ENCODE assay signal across 21 cellular contexts in the genomic region with DNA sequence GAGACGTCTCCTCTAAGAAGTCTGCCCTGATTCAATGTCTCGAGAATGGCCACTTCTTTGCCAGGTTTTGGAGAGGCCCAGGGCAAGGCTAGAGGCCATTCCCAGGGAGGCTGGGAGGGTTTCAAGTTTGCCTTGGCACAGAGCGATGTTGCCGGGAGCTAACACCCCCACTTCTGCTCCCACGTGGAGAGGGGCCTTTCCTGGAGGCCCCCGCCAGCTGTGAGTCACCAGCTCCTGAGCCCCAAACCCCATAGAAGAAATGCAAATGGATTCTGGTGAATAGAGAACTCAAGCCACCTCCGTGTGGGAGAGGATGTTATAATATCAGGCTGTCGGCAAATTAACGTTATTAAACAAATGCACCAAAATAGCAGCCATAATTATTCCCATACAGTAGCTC.
"Had no signal": no experiment of that assay in that cellular context is flagged by ENCODE, and none has a peak within 500 bp of the region (broad histone marks: within the 10 kb centered on the region; RNA-seq: fewer than 3 reads in every experiment).

No MANE protein-coding gene starts in this region.

- H3K4me2 ChIP-seq: hepatocyte had no signal

- H3K36me3 Mint-ChIP-seq: immature natural killer cell, mesothelial cell of epicardium, naive B cell had no signal

- H3K4me3 Mint-ChIP-seq: immature natural killer cell, mesothelial cell of epicardium, naive B cell had no signal

- H3K27ac Mint-ChIP-seq: immature natural killer cell, mesothelial cell of epicardium, naive B cell had no signal

- H3K27me3 ChIP-seq: foreskin keratinocyte, hepatocyte, left lung had no signal

- ATAC-seq: foreskin keratinocyte, gastroesophageal sphincter, heart right ventricle, left lung, left ventricle myocardium superior, lower lobe of right lung, mucosa of descending colon had no signal

- H3K9me3 Mint-ChIP-seq: immature natural killer cell, mesothelial cell of epicardium, naive B cell had no signal

- H3K79me2 ChIP-seq: hepatocyte had no signal

- H3K36me3 ChIP-seq: esophagus muscularis mucosa, gastroesophageal sphincter, heart right ventricle, left lung, lower lobe of right lung had no signal

- H3K4me1 ChIP-seq: esophagus muscularis mucosa, foreskin keratinocyte, gastroesophageal sphincter, heart right ventricle, left lung, lower lobe of right lung had no signal

- H3K4me1 Mint-ChIP-seq: immature natural killer cell, naive B cell had no signal

- H3K4me3 ChIP-seq: coronary artery, dorsolateral prefrontal cortex, esophagus muscularis mucosa, gastroesophageal sphincter, heart right ventricle, hepatocyte, left lung, lower lobe of right lung, mucosa of descending colon had no signal

- DNase-seq: dermis blood vessel endothelial cell; dorsolateral prefrontal cortex; effector CD4-positive, alpha-beta T cell; effector memory CD4-positive, alpha-beta T cell; foreskin keratinocyte; heart right ventricle; immature natural killer cell; islet precursor cell; kidney; kidney glomerular epithelial cell; left lung; left ventricle myocardium superior; lower lobe of right lung; mesenchymal stem cell; mucosa of descending colon; naive B cell had no signal

- H3K27ac ChIP-seq: coronary artery, dorsolateral prefrontal cortex, esophagus muscularis mucosa, foreskin keratinocyte, gastroesophageal sphincter, heart right ventricle, hepatocyte, left lung, lower lobe of right lung had no signal

- H2AFZ ChIP-seq: hepatocyte had no signal
